9 cellular contexts compared by ENCODE assay signal in the genomic region with DNA sequence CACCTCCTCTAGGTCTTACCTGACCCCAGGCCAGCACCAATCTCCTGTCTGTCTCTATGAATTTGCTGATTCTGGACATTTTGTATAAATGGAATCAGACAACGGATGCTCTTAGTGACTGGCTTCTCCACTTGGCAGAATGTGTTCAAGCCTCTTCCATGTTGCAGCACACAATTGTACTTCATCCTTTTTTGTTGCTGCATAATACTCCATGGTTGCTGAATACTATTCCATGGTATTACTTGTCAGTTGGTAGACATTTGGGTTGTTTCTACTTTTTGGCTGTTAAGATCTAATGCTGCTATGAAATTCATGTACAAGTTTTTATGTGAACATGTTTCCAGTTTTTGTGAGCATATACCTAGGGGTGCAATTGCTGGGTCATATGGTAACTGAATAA. TPM values are rescaled to one million over a fixed set of nuclear protein-coding genes. Genes with fewer than 3 reads are reported as not detected.
"Had no signal": no experiment of that assay in that cellular context is flagged by ENCODE, and none has a peak within 500 bp of the region (broad histone marks: within the 10 kb centered on the region; RNA-seq: fewer than 3 reads in every experiment).

No MANE protein-coding gene starts in this region.

- H3K27ac ChIP-seq: HL-60 had no signal

- H3K27ac Mint-ChIP-seq: GM23338, H9, HFFc6, IgD-negative memory B cell had no signal

- H3K4me3 Mint-ChIP-seq: GM23338, H9, HFFc6 had no signal

- H3K27me3 Mint-ChIP-seq: IgD-negative memory B cell had no signal

- H3K4me3 ChIP-seq: GM23338 had no signal

- H3K9me3 Mint-ChIP-seq: GM23338, HFFc6 had no signal

- ATAC-seq: GM23338, HepG2 had no signal

- H3K36me3 Mint-ChIP-seq: IgD-negative memory B cell had no signal

- H3K4me1 Mint-ChIP-seq: GM23338, H9 had no signal

- DNase-seq: H9, HCEC 1CT, HFFc6 had no signal

RNA-seq across cellular contexts. Expression of gene FCN1, which starts 34.3 kb away (rescaled TPM):
- total RNA-seq: GM23338, H1, H9, HepG2, HFFc6, HT1080 had no signal
